ENCODE assay signal across 8 cellular contexts in the genomic region with DNA sequence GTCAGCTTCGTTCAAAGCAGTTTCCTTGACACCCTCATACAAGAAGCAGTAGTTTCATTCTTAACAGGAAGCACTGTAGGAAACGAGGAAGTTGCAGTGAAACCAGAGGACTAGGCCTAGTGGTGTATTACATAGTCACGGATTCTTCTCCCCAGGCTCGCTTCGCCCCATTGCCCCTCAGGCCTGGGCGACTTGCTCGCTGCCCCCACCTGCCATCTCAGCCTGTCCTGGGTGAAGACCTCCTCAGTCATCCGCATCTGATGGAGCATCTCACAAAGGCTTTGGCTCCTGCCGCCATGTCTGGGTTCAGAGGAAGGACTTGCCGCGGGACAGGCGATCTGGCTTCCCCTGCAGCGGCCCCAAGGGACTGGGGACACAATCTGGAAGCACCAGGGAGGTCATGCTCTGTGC.
DNase-seq lines count a peak whose midpoint lies in the region; ATAC-seq and TF ChIP-seq lines count a peak whose summit lies in the region.

No MANE protein-coding gene starts in this region.

- H3K4me1 ChIP-seq in RWPE2 (ENCODE audit: insufficient read depth, poor library complexity, severe bottlenecking): peaks cover 12% of the 10 kb centered on the region

- H3K36me3 Mint-ChIP-seq in glutamatergic neuron (ENCODE audit: unreplicated experiment): no peaks in the 10 kb centered on the region

- H3K27me3 ChIP-seq in RWPE2 (ENCODE audit: insufficient read depth, poor library complexity, severe bottlenecking): no peaks in the 10 kb centered on the region

- no peaks in the 10 kb centered on the region for H3K36me3 ChIP-seq in RWPE2 (ENCODE audit: low read depth)

- H3K27ac Mint-ChIP-seq in glutamatergic neuron (ENCODE audit: unreplicated experiment): no peak overlapping the region

- TF ChIP-seq CTCF in RWPE2 (IDR thresholded peaks at IDR 0.05; ENCODE audit: poor library complexity, severe bottlenecking) (no peak), glutamatergic neuron (IDR thresholded peaks at IDR 0.05; ENCODE audit: partially characterized antibody, unreplicated experiment) (no peak)

- no peaks in the 10 kb centered on the region for H3K27me3 Mint-ChIP-seq in glutamatergic neuron (ENCODE audit: unreplicated experiment)

- no peaks in the 10 kb centered on the region for H3K9me3 ChIP-seq in RWPE2 (ENCODE audit: severe bottlenecking)

- no peak overlapping the region for H3K4me3 Mint-ChIP-seq in glutamatergic neuron (ENCODE audit: unreplicated experiment)

- CTCF ChIA-PET in HEK293T (lab: Yijun Ruan, JAX): no interaction called here

- ATAC-seq in GM19351 (IDR thresholded peaks at IDR 0.05; ENCODE audit: unreplicated experiment) (peak; percentile 93), HG03025 (IDR thresholded peaks at IDR 0.05; ENCODE audit: low FRiP score, unreplicated experiment) (peak; percentile 92), RWPE2 (ENCODE audit: low read depth) (no peak)

- H3K9me3 Mint-ChIP-seq in glutamatergic neuron (ENCODE audit: unreplicated experiment): peaks cover 2% of the 10 kb centered on the region

- no peak overlapping the region for H3K4me3 ChIP-seq in RWPE2 (ENCODE audit: severe bottlenecking)

- no peaks in the 10 kb centered on the region for H3K4me1 Mint-ChIP-seq in glutamatergic neuron (ENCODE audit: low read depth, unreplicated experiment)

- peak; percentile 28 for DNase-seq in Ammon's horn (ENCODE audit: low spot score)
- no peak for DNase-seq in RWPE2 (ENCODE audit: low spot score)
- DNase-seq in globus pallidus (ENCODE audit: low spot score): no peak
- no peak for DNase-seq in glutamatergic neuron
- no peak for DNase-seq in HEK293T (ENCODE audit: extremely low spot score)
- no peak for DNase-seq in NCI-H2107 (lab: John Stamatoyannopoulos, UW)

- POLR2A ChIA-PET in HEK293T (lab: Yijun Ruan, JAX): no interaction called here

- H3K27ac ChIP-seq in RWPE2 (ENCODE audit: poor library complexity, severe bottlenecking): peak overlapping the region; percentile 80

TF ChIP-seq in HEK293T, 16 proteins besides CTCF, POLR2A, EP300 and RAD21:
- TF ChIP-seq HDGF (IDR thresholded peaks at IDR 0.05; ENCODE audit: borderline replicate concordance): no peak
- no peak for TF ChIP-seq ELF4 (IDR thresholded peaks at IDR 0.05)
- TF ChIP-seq ARNT (IDR thresholded peaks at IDR 0.05): no peak
- no peak for TF ChIP-seq SP1 (IDR thresholded peaks at IDR 0.05)
- TF ChIP-seq FOXK2 (IDR thresholded peaks at IDR 0.05): no peak
- TF ChIP-seq FOXA1 (IDR thresholded peaks at IDR 0.05): no peak
- no peak for TF ChIP-seq TARDBP (IDR thresholded peaks at IDR 0.05)
- TF ChIP-seq SUZ12 (IDR thresholded peaks at IDR 0.05): no peak
- TF ChIP-seq LEF1 (IDR thresholded peaks at IDR 0.05; ENCODE audit: borderline replicate concordance): no peak
- TF ChIP-seq BHLHE40 (IDR thresholded peaks at IDR 0.05; ENCODE audit: borderline replicate concordance): no peak
- no peak for TF ChIP-seq NFRKB (IDR thresholded peaks at IDR 0.05)
- TF ChIP-seq CTBP1 (IDR thresholded peaks at IDR 0.05; ENCODE audit: borderline replicate concordance): no peak
- no peak for TF ChIP-seq L3MBTL2 (conservative IDR thresholded peaks at IDR 0.05)
- no peak for TF ChIP-seq ZNF384 (IDR thresholded peaks at IDR 0.05)
- TF ChIP-seq, protein P1, sequence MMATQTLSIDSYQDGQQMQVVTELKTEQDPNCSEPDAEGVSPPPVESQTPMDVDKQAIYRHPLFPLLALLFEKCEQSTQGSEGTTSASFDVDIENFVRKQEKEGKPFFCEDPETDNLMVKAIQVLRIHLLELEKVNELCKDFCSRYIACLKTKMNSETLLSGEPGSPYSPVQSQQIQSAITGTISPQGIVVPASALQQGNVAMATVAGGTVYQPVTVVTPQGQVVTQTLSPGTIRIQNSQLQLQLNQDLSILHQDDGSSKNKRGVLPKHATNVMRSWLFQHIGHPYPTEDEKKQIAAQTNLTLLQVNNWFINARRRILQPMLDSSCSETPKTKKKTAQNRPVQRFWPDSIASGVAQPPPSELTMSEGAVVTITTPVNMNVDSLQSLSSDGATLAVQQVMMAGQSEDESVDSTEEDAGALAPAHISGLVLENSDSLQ (IDR thresholded peaks at IDR 0.05): no peak
- TF ChIP-seq FOXM1 (IDR thresholded peaks at IDR 0.05; ENCODE audit: borderline replicate concordance): no peak
